18 cellular contexts compared by ENCODE assay signal in genomic region chr6:48471326-48471725, GRCh38.
A peak's percentile ranks its signal among the peaks of the same experiment; 100 is the strongest.
DNase-seq lines count a peak whose midpoint lies in the region; TF ChIP-seq lines count a peak whose summit lies in the region.
"Had no signal": no experiment of that assay in that cellular context is flagged by ENCODE, and none has a peak within 500 bp of the region (broad histone marks: within the 10 kb centered on the region; RNA-seq: fewer than 3 reads in every experiment).

No MANE protein-coding gene starts in this region.

- H3K4me3 ChIP-seq in Karpas-422 (ENCODE audit: low read length) (no peak overlapping the region), neural progenitor cell (no peak overlapping the region), uterus (no peak overlapping the region), WERI-Rb-1 (ENCODE audit: low read depth, low read length) (no peak overlapping the region), adrenal gland (no peak overlapping the region)
- H3K4me3 ChIP-seq: BLaER1 had no signal

- no peak overlapping the region for H3K9ac ChIP-seq in Karpas-422 (ENCODE audit: low read length)
- H3K9ac ChIP-seq in neural progenitor cell = no peak overlapping the region
- H3K9ac ChIP-seq: BLaER1 had no signal

- no peak overlapping the region for H3K27ac ChIP-seq in Karpas-422 (ENCODE audit: low read length)
- H3K27ac ChIP-seq in neural progenitor cell = no peak overlapping the region
- no peak overlapping the region for H3K27ac ChIP-seq in uterus
- H3K27ac ChIP-seq in WERI-Rb-1 = no peak overlapping the region
- H3K27ac ChIP-seq in adrenal gland = no peak overlapping the region
- H3K27ac ChIP-seq: 22Rv1, BLaER1, C4-2B had no signal

- H3F3A ChIP-seq in neural progenitor cell (ENCODE audit: low read depth) = no peaks in the 10 kb centered on the region

- intact Hi-C loops in uterus (cut with DNase I; ENCODE audit: low total_unique reads) (no loop called here), adrenal gland (cut with DNase I) (no loop called here)

- H3K36me3 ChIP-seq in Karpas-422 (ENCODE audit: insufficient read depth, low read length) (no peaks in the 10 kb centered on the region), neural progenitor cell (no peaks in the 10 kb centered on the region), uterus (no peaks in the 10 kb centered on the region), WERI-Rb-1 (no peaks in the 10 kb centered on the region), adrenal gland (replicated peaks in 1 of 2) (no peaks in the 10 kb centered on the region)
- H3K36me3 ChIP-seq: BLaER1 had no signal

- H3K4me1 ChIP-seq in Karpas-422 (ENCODE audit: low read length) (no peaks in the 10 kb centered on the region), neural progenitor cell (no peaks in the 10 kb centered on the region), uterus (no peaks in the 10 kb centered on the region), adrenal gland (replicated peaks in 1 of 2) (no peaks in the 10 kb centered on the region)
- H3K4me1 ChIP-seq: BLaER1 had no signal

- TF ChIP-seq CTCF in neural progenitor cell (IDR thresholded peaks at IDR 0.05) (no peak), uterus (IDR thresholded peaks at IDR 0.05) (no peak), WERI-Rb-1 (IDR thresholded peaks at IDR 0.05; ENCODE audit: low read depth, low read length) (no peak), adrenal gland (IDR thresholded peaks at IDR 0.05) (no peak)

- in situ Hi-C loops in SK-MEL-5 (cut with HindIII; ENCODE audit: low pct_unique_long_range_greater_than_20kb, low sequenced_read_pairs) = no loop called here

- H3K27me3 ChIP-seq in Karpas-422 (ENCODE audit: low read length) (no peaks in the 10 kb centered on the region), neural progenitor cell (no peaks in the 10 kb centered on the region), uterus (no peaks in the 10 kb centered on the region), WERI-Rb-1 (ENCODE audit: insufficient read depth, low read depth, severe bottlenecking) (no peaks in the 10 kb centered on the region), adrenal gland (no peaks in the 10 kb centered on the region)
- H3K27me3 ChIP-seq: BLaER1 had no signal

- DNase-seq in COLO829 (ENCODE audit: low spot score) (peak; percentile 30), Karpas-422 (peak; percentile 24), SK-MEL-5 (ENCODE audit: low read depth, low spot score) (peak; percentile 97), neural progenitor cell (ENCODE audit: low spot score) (no peak), uterus (no peak), WERI-Rb-1 (no peak), adrenal gland (no peak)
- DNase-seq: CD4-positive, CD25-positive, alpha-beta regulatory T cell; CD8-positive, alpha-beta T cell; DMS 273 treated with DMSO at 0.1 percent for 48 hours; DMS53; DMS79 treated with DMSO at 0.1 percent for 48 hours; GF-D8; H9 had no signal

- H3K9me3 ChIP-seq in Karpas-422 (ENCODE audit: low read length) (no peaks in the 10 kb centered on the region), neural progenitor cell (ENCODE audit: low read depth) (no peaks in the 10 kb centered on the region), uterus (no peaks in the 10 kb centered on the region), WERI-Rb-1 (ENCODE audit: severe bottlenecking) (no peaks in the 10 kb centered on the region), adrenal gland (replicated peaks in 1 of 3) (no peaks in the 10 kb centered on the region)
- H3K9me3 ChIP-seq: BLaER1 had no signal

- H3K9me3 Mint-ChIP-seq in neural progenitor cell = no peaks in the 10 kb centered on the region
- H3K9me3 Mint-ChIP-seq: H9 had no signal

- H3K27me3 Mint-ChIP-seq in neural progenitor cell (ENCODE audit: insufficient read depth, low read depth) = no peaks in the 10 kb centered on the region
- H3K27me3 Mint-ChIP-seq: B cell; CD4-positive, CD25-positive, alpha-beta regulatory T cell had no signal

- no peaks in the 10 kb centered on the region for H3K9me2 ChIP-seq in Karpas-422 (replicated peaks; ENCODE audit: insufficient read depth, low read length)

- no peak overlapping the region for H3K27ac Mint-ChIP-seq in neural progenitor cell
- H3K27ac Mint-ChIP-seq: B cell; CD4-positive, CD25-positive, alpha-beta regulatory T cell; CD8-positive, alpha-beta T cell; H9 had no signal

- H3K36me3 Mint-ChIP-seq in neural progenitor cell = no peaks in the 10 kb centered on the region
- H3K36me3 Mint-ChIP-seq: CD4-positive, CD25-positive, alpha-beta regulatory T cell; CD8-positive, alpha-beta T cell had no signal

- no peaks in the 10 kb centered on the region for H3K79me2 ChIP-seq in Karpas-422 (ENCODE audit: low read length)
- no peaks in the 10 kb centered on the region for H3K79me2 ChIP-seq in neural progenitor cell (ENCODE audit: low read depth)

- H4K20me1 ChIP-seq in Karpas-422 (ENCODE audit: insufficient read depth, low read depth, low read length) = no peaks in the 10 kb centered on the region
- no peaks in the 10 kb centered on the region for H4K20me1 ChIP-seq in neural progenitor cell (ENCODE audit: low read depth)
- H4K20me1 ChIP-seq: BLaER1 had no signal

- TF ChIP-seq POLR2A in uterus (IDR thresholded peaks at IDR 0.05) (no peak), adrenal gland (IDR thresholded peaks at IDR 0.05) (no peak)

- H3K4me2 ChIP-seq in Karpas-422 (ENCODE audit: low read depth, low read length, poor library complexity, severe bottlenecking) (no peak overlapping the region), neural progenitor cell (no peak overlapping the region)
- H3K4me2 ChIP-seq: BLaER1 had no signal

- peaks cover 9% of the 10 kb centered on the region for H3K4me1 Mint-ChIP-seq in neural progenitor cell
- H3K4me1 Mint-ChIP-seq: B cell; CD4-positive, CD25-positive, alpha-beta regulatory T cell had no signal

- H3K4me3 Mint-ChIP-seq in neural progenitor cell = no peak overlapping the region
- H3K4me3 Mint-ChIP-seq: B cell; CD4-positive, CD25-positive, alpha-beta regulatory T cell; CD8-positive, alpha-beta T cell; H9 had no signal

- 61 to 95% (median 79%) methylated on average over 1 of the region's 1 CpG for WGBS in adrenal gland, 4 donors

- H2AFZ ChIP-seq in Karpas-422 (ENCODE audit: low read length) = no peak overlapping the region
- H2AFZ ChIP-seq in neural progenitor cell (replicated peaks) = peak overlapping the region; percentile 45

Comparison
In these comparisons a context has a peak if more than half of its experiments do, and no peak if none do; other contexts are left out.
1. DNase-seq: peak in COLO829 (single experiment), Karpas-422 (single experiment) and SK-MEL-5 (single experiment); none in neural progenitor cell (single experiment), uterus (0 of 2), WERI-Rb-1 (single experiment) and adrenal gland (0 of 7).